8 cellular contexts compared by ENCODE assay signal in genomic region chr3:132722165-132723023, GRCh38. TPM values are rescaled to one million over a fixed set of nuclear protein-coding genes. Genes with fewer than 3 reads are reported as not detected.
DNase-seq lines count a peak whose midpoint lies in the region; ATAC-seq, FAIRE-seq and TF ChIP-seq lines count a peak whose summit lies in the region.

TSS of gene NPHP3 (minus strand) at chr3:132722409. CDS start at chr3:132722355, 54 bp downstream.

- intact Hi-C loops in kidney (cut with DNase I) = loop anchor here (10.0 kb wide), 1 partner anchor 702 kb away; no protein-coding TSS in a partner anchor

- H3K4me1 ChIP-seq in kidney (ENCODE audit: control insufficient read depth in 1 of 2, insufficient read depth in 1 of 2, low read depth in 1 of 2, low read length in 2 of 2) = peaks cover 5 to 7% of the 10 kb centered on the region in 2 donors

- FAIRE-seq in kidney (lab: Jason Lieb, UNC) = no peak

- H3K9me3 ChIP-seq in kidney (ENCODE audit: control insufficient read depth in 1 of 2, low read length in 2 of 2) = no peaks in the 10 kb centered on the region

- peak; percentile 98 for DNase-seq in AG09319 (ENCODE audit: extremely low read depth, low read depth)
- peak; percentile 85 to 97 for DNase-seq in NCI-H446 (lab: John Stamatoyannopoulos, UW)
- peak; percentile 93 for DNase-seq in activated CD4-positive, CD25-positive, alpha-beta regulatory T cell treated with anti-CD3 and anti-CD28 coated beads, Interleukin-2, amount 50 U/mL, for 72 hours
- peak; percentile 96 for DNase-seq in cerebellar cortex (ENCODE audit: low spot score)
- peak; percentile 100 for DNase-seq in kidney
- DNase-seq in stimulated activated CD4-positive, alpha-beta T cell treated with anti-CD3 and anti-CD28 coated beads, Interleukin-15, amount 100 ng/mL, for 48 hours (ENCODE audit: low read depth in 2 of 2) = peak; percentile 97

- TF ChIP-seq CTCF in AG09319 (IDR thresholded peaks at IDR 0.05; ENCODE audit: low read depth, low read length) = no peak
- TF ChIP-seq CTCF in kidney (IDR thresholded peaks at IDR 0.05; ENCODE audit: borderline replicate concordance, extremely low read depth, insufficient read depth) = no peak

- peak; percentile 80 for ATAC-seq in GM19035 (IDR thresholded peaks at IDR 0.05; ENCODE audit: unreplicated experiment)
- peak; percentile 81 for ATAC-seq in HG03342 (IDR thresholded peaks at IDR 0.05; ENCODE audit: unreplicated experiment)

- peak within 1 kb of the TSS; percentile 93 to 96 for H3K27ac ChIP-seq in kidney (ENCODE audit: low read depth in 2 of 2, low read length in 2 of 2)

- peak within 1 kb of the TSS; percentile 69 to 77 for H3K9ac ChIP-seq in kidney (ENCODE audit: low read length in 2 of 2)

- H3K36me3 ChIP-seq in kidney (ENCODE audit: control insufficient read depth in 1 of 2, insufficient read depth in 2 of 2, low read length in 2 of 2) = no peaks in the 10 kb centered on the region

- H3K4me3 ChIP-seq in kidney (ENCODE audit: low read length in 2 of 2) = peak within 1 kb of the TSS; percentile 81 to 84

RNA-seq across cellular contexts. Expression of gene NPHP3, which starts in this region (rescaled TPM):
- 23.2 TPM for total RNA-seq in kidney
- 5.9 TPM for polyA plus RNA-seq in kidney (ENCODE audit: insufficient read depth, low read depth, low replicate concordance)

Comparison
In these comparisons a context has a peak if more than half of its experiments do, and no peak if none do; other contexts are left out.
1. Peak in every context shown above with its lines: DNase-seq, ATAC-seq, H3K4me3 ChIP-seq and H3K27ac ChIP-seq.